In genomic region chr12:95201056-95201670, GRCh38 we compare ENCODE assay signal across 1 cellular context.
TF ChIP-seq lines count a peak whose summit lies in the region.

No MANE protein-coding gene starts in this region.

TF ChIP-seq in K562, 482 proteins besides CTCF, POLR2A, EP300 and RAD21:
- TF ChIP-seq ZNF639 (CRISPR knock-in tag; conservative IDR thresholded peaks at IDR 0.05 in 1 of 2, IDR thresholded peaks at IDR 0.05 in 1 of 2) (0 out of 4 replicates have a peak, but pooled peaks of 1 of the 2 experiments have one; percentile 2), ZNF24 (IDR thresholded peaks at IDR 0.05) (no peak), KDM5B (IDR thresholded peaks at IDR 0.05; ENCODE audit: insufficient replicate concordance, low read depth, low read length) (no peak), NCOA6 (IDR thresholded peaks at IDR 0.05) (0 out of 2 replicates have a peak, but pooled peaks have one; percentile 8), TAF9B (IDR thresholded peaks at IDR 0.05; ENCODE audit: partially characterized antibody) (peak; percentile 25), ELF1 (tag; IDR thresholded peaks at IDR 0.05) (peak; percentile 28; the same call in 1 of the 2 replicates), EP400 (IDR thresholded peaks at IDR 0.05) (0 out of 2 replicates have a peak, but pooled peaks have one; percentile 14), ARID1B (IDR thresholded peaks at IDR 0.05) (0 out of 2 replicates have a peak, but pooled peaks have one; percentile 24), ZEB2 (IDR thresholded peaks at IDR 0.05) (peak; percentile 71; the same call in 1 of the 2 replicates), DACH1 (IDR thresholded peaks at IDR 0.05; ENCODE audit: partially characterized antibody) (peak; percentile 47), ZBTB2 (IDR thresholded peaks at IDR 0.05) (no peak), FOXM1 (IDR thresholded peaks at IDR 0.05; ENCODE audit: low read depth) (no peak), FOXM1 (CRISPR knock-in tag; IDR thresholded peaks at IDR 0.05; ENCODE audit: low read depth) (no peak)
TF ChIP-seq in K562: peak in this region for 8.
